ENCODE assay signal across 2 cellular contexts in the genomic region with DNA sequence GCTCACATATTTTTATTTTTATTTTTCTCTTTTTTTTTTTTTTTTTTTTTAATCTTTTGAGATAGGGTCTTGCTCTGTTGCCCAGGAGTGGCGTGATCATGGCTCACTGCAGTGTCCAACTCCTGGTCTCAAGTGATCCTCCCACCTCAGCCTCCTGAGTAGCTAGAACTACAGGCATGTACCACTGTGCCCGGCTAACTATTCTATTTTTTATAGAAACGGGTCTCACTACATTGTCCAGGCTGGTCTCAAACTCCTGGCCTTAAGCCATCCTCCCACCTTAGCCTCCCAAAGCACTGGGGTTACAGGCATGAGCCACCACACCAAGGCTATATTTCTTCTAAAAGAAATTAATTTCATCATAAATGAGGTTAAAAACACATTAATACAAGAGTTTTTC.
A peak's percentile ranks its signal among the peaks of the same experiment; 100 is the strongest.
TF ChIP-seq lines count a peak whose summit lies in the region.

No MANE protein-coding gene starts in this region.

TF ChIP-seq in WTC11, 78 proteins besides CTCF, POLR2A, EP300 and RAD21 (continued from another document):
- TF ChIP-seq, protein P1, sequence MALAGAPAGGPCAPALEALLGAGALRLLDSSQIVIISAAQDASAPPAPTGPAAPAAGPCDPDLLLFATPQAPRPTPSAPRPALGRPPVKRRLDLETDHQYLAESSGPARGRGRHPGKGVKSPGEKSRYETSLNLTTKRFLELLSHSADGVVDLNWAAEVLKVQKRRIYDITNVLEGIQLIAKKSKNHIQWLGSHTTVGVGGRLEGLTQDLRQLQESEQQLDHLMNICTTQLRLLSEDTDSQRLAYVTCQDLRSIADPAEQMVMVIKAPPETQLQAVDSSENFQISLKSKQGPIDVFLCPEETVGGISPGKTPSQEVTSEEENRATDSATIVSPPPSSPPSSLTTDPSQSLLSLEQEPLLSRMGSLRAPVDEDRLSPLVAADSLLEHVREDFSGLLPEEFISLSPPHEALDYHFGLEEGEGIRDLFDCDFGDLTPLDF (CRISPR knock-in tag; IDR thresholded peaks at IDR 0.05) = no peak
- TF ChIP-seq, protein P2, sequence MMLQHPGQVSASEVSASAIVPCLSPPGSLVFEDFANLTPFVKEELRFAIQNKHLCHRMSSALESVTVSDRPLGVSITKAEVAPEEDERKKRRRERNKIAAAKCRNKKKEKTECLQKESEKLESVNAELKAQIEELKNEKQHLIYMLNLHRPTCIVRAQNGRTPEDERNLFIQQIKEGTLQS (CRISPR knock-in tag; conservative IDR thresholded peaks at IDR 0.05) = no peak
- TF ChIP-seq, protein P3, sequence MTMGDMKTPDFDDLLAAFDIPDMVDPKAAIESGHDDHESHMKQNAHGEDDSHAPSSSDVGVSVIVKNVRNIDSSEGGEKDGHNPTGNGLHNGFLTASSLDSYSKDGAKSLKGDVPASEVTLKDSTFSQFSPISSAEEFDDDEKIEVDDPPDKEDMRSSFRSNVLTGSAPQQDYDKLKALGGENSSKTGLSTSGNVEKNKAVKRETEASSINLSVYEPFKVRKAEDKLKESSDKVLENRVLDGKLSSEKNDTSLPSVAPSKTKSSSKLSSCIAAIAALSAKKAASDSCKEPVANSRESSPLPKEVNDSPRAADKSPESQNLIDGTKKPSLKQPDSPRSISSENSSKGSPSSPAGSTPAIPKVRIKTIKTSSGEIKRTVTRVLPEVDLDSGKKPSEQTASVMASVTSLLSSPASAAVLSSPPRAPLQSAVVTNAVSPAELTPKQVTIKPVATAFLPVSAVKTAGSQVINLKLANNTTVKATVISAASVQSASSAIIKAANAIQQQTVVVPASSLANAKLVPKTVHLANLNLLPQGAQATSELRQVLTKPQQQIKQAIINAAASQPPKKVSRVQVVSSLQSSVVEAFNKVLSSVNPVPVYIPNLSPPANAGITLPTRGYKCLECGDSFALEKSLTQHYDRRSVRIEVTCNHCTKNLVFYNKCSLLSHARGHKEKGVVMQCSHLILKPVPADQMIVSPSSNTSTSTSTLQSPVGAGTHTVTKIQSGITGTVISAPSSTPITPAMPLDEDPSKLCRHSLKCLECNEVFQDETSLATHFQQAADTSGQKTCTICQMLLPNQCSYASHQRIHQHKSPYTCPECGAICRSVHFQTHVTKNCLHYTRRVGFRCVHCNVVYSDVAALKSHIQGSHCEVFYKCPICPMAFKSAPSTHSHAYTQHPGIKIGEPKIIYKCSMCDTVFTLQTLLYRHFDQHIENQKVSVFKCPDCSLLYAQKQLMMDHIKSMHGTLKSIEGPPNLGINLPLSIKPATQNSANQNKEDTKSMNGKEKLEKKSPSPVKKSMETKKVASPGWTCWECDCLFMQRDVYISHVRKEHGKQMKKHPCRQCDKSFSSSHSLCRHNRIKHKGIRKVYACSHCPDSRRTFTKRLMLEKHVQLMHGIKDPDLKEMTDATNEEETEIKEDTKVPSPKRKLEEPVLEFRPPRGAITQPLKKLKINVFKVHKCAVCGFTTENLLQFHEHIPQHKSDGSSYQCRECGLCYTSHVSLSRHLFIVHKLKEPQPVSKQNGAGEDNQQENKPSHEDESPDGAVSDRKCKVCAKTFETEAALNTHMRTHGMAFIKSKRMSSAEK (CRISPR knock-in tag; IDR thresholded peaks at IDR 0.05; ENCODE audit: borderline replicate concordance) = no peak
- no peak for TF ChIP-seq NR1H2 (CRISPR knock-in tag; IDR thresholded peaks at IDR 0.05)
TF ChIP-seq in WTC11: peak in this region for 1.

TF ChIP-seq in K562, 482 proteins besides CTCF, POLR2A, EP300 and RAD21:
- TF ChIP-seq, protein P4, sequence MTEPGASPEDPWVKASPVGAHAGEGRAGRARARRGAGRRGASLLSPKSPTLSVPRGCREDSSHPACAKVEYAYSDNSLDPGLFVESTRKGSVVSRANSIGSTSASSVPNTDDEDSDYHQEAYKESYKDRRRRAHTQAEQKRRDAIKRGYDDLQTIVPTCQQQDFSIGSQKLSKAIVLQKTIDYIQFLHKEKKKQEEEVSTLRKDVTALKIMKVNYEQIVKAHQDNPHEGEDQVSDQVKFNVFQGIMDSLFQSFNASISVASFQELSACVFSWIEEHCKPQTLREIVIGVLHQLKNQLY (CRISPR knock-in tag; conservative IDR thresholded peaks at IDR 0.05) = no peak
- TF ChIP-seq ZNF121 (CRISPR knock-in tag; conservative IDR thresholded peaks at IDR 0.05) (peak; percentile 55; the same call in 1 of the 2 replicates), TAL1 (IDR thresholded peaks at IDR 0.05) (no peak)
TF ChIP-seq in K562: peak in this region for 1.
